9 cellular contexts compared by ENCODE assay signal in the genomic region with DNA sequence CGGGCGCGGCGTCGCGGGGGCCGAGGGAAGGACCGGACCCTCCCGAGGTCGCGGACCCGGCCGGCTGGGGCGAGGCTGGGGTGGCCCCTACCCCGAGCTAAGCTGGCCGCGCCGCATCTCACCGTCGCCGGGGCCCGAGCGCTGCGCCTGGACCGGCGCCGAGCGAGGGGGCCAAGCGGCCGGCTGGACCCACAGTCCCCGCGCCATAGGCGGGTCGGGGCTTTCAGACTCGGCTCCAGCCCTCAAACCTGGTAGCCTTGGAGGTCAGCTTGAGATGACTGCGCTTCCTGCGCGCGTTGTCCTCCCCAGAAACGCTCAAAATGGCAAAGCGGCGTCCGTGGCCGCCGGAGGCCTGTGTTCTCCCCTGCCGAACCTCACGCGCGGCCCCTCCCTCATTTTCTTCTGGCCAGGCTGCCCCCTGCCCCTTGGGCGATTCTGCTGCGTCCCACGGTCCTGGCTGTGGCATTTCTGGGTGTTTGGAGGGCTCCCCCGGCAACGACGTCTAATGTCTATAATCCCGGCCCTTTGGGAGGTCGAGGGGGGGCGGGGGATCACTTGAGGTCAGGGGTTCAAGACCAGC. TPM values are rescaled to one million over a fixed set of nuclear protein-coding genes. Genes with fewer than 3 reads are reported as not detected.
DNase-seq lines count a peak whose midpoint lies in the region; ATAC-seq and TF ChIP-seq lines count a peak whose summit lies in the region.
"Had no signal": no experiment of that assay in that cellular context is flagged by ENCODE, and none has a peak within 500 bp of the region (broad histone marks: within the 10 kb centered on the region; RNA-seq: fewer than 3 reads in every experiment).

No MANE protein-coding gene starts in this region.

- no peaks in the 10 kb centered on the region for H3K36me3 ChIP-seq in ACC112 (ENCODE audit: insufficient read depth, low read length)
- no peaks in the 10 kb centered on the region for H3K36me3 ChIP-seq in endodermal cell (ENCODE audit: control insufficient read depth, insufficient read depth, low read length)

- H3K4me1 ChIP-seq in ACC112 (ENCODE audit: control insufficient read depth, insufficient read depth, low read length, unreplicated experiment) = peaks cover 15% of the 10 kb centered on the region
- H3K4me1 ChIP-seq in endodermal cell (ENCODE audit: control insufficient read depth, insufficient read depth, low read length) = peaks cover 10% of the 10 kb centered on the region

- no peaks in the 10 kb centered on the region for H3K9me3 ChIP-seq in endodermal cell (ENCODE audit: control insufficient read depth, low read length)

- DNase-seq in NB4 (ENCODE audit: low read depth) (peak; percentile 49), endodermal cell (no peak), osteocyte (ENCODE audit: extremely low spot score, unreplicated experiment) (peak; percentile 80), mucosa of gallbladder (ENCODE audit: low spot score) (no peak), UCSD-AML1 (lab: John Stamatoyannopoulos, UW; ENCODE audit: unreplicated experiment) (no peak)

- H3K27me3 ChIP-seq in ACC112 (ENCODE audit: insufficient read depth, low read length) (no peaks in the 10 kb centered on the region), endodermal cell (ENCODE audit: control insufficient read depth, insufficient read depth, low read length, poor library complexity, severe bottlenecking) (peaks cover 25% of the 10 kb centered on the region)

- no peaks in the 10 kb centered on the region for H3K9me3 Mint-ChIP-seq in endodermal cell
- no peaks in the 10 kb centered on the region for H3K9me3 Mint-ChIP-seq in osteocyte (ENCODE audit: unreplicated experiment)

- H3K4me1 Mint-ChIP-seq in endodermal cell (peaks cover 17% of the 10 kb centered on the region), osteocyte (ENCODE audit: unreplicated experiment) (peaks cover 25% of the 10 kb centered on the region)

- peak overlapping the region; percentile 19 for H2AFZ ChIP-seq in ACC112 (ENCODE audit: low read length, unreplicated experiment)

- ATAC-seq in GM19395 (IDR thresholded peaks at IDR 0.05; ENCODE audit: unreplicated experiment) = peak; percentile 5
- no peak for ATAC-seq in HG02884 (IDR thresholded peaks at IDR 0.05; ENCODE audit: unreplicated experiment)

- TF ChIP-seq POLR2A in NB4 (IDR thresholded peaks at IDR 0.05; ENCODE audit: extremely low read depth, insufficient read length) = no peak

- peak overlapping the region; percentile 22; the same call in 1 of the 2 replicates for H3K27ac ChIP-seq in ACC112 (ENCODE audit: low read depth, low read length)
- H3K27ac ChIP-seq in endodermal cell (ENCODE audit: low read depth, low read length) = no peak overlapping the region

- WGBS in endodermal cell (ENCODE audit: insufficient coverage in 1 of 2, insufficient read length in 1 of 2), 2 experiments = 4 to 7% methylated on average over 34 to 58 of the region's 58 CpGs

- H3K4me3 Mint-ChIP-seq in endodermal cell (peak overlapping the region; percentile 67), osteocyte (ENCODE audit: unreplicated experiment) (peak overlapping the region; percentile 77)

- no peak for TF ChIP-seq CTCF in NB4 (IDR thresholded peaks at IDR 0.05; ENCODE audit: low read depth, low read length)
- no peak for TF ChIP-seq CTCF in endodermal cell (conservative IDR thresholded peaks at IDR 0.05)
- no peak for TF ChIP-seq CTCF in osteocyte (IDR thresholded peaks at IDR 0.05)

- H3K36me3 Mint-ChIP-seq in endodermal cell (ENCODE audit: low read depth) (peaks cover 2% of the 10 kb centered on the region), osteocyte (ENCODE audit: unreplicated experiment) (no peaks in the 10 kb centered on the region)

- peaks cover 31% of the 10 kb centered on the region for H3K27me3 Mint-ChIP-seq in endodermal cell (ENCODE audit: insufficient read depth)
- H3K27me3 Mint-ChIP-seq in osteocyte (ENCODE audit: unreplicated experiment) = peaks cover 2% of the 10 kb centered on the region

- H3K27ac Mint-ChIP-seq in endodermal cell (no peak overlapping the region), osteocyte (ENCODE audit: unreplicated experiment) (peak overlapping the region; percentile 38)

- H3K4me3 ChIP-seq in ACC112 (ENCODE audit: low read depth, low read length) = peak overlapping the region; percentile 80
- peak overlapping the region; percentile 89 for H3K4me3 ChIP-seq in NB4 (ENCODE audit: low read depth, low read length)
- H3K4me3 ChIP-seq in endodermal cell (ENCODE audit: low read length) = peak overlapping the region; percentile 84

- H3K9ac ChIP-seq in endodermal cell (ENCODE audit: extremely low read depth, low read length, poor library complexity, severe bottlenecking) = peak overlapping the region; percentile 11

- H3K79me2 ChIP-seq in ACC112 (ENCODE audit: control insufficient read depth, insufficient read depth, low read length, unreplicated experiment) = peaks cover 25% of the 10 kb centered on the region

RNA-seq across cellular contexts. Expression of a gene that starts 8.7 kb away (rescaled TPM):
- under 1 TPM; 0.35 to 0.73 TPM for total RNA-seq in endodermal cell
- polyA plus RNA-seq in endodermal cell (2013, experiment 1 of 2) = 0.04 TPM
- 0.12 TPM for polyA plus RNA-seq in endodermal cell (2013, experiment 2 of 2)
- total RNA-seq in osteocyte = not detected in 2 replicates
- total RNA-seq in mucosa of gallbladder = 0.83 TPM

RNA-seq across cellular contexts. Expression of a gene that starts 15.7 kb away (rescaled TPM):
- total RNA-seq in endodermal cell = 10 to 100 TPM; 20.1 to 30.6 TPM
- polyA plus RNA-seq in endodermal cell (2013, experiment 1 of 2) = 28.4 TPM
- polyA plus RNA-seq in endodermal cell (2013, experiment 2 of 2) = 21.6 TPM
- 118 TPM in 2 replicates for total RNA-seq in osteocyte
- total RNA-seq in mucosa of gallbladder = 199 TPM

RNA-seq across cellular contexts. Expression of a gene that starts 39.6 kb away (rescaled TPM):
- total RNA-seq in endodermal cell (under 1 TPM in 1 of 2 donors, not detected in 1; 0.53 TPM), osteocyte (not detected in 2 replicates), mucosa of gallbladder (0.43 TPM)
- 0.39 TPM for polyA plus RNA-seq in endodermal cell (2013, experiment 1 of 2)
- not detected for polyA plus RNA-seq in endodermal cell (2013, experiment 2 of 2)
- total RNA-seq: renal cortical epithelial cell had no signal

RNA-seq across cellular contexts. Expression of a gene that starts 41.6 kb away (rescaled TPM):
- total RNA-seq in endodermal cell (under 1 TPM in 1 of 2 donors, not detected in 1; 0.62 TPM), osteocyte (not detected in 2 replicates), mucosa of gallbladder (not detected)
- not detected for polyA plus RNA-seq in endodermal cell (2013, experiment 1 of 2)
- polyA plus RNA-seq in endodermal cell (2013, experiment 2 of 2) = not detected
- total RNA-seq: renal cortical epithelial cell had no signal

RNA-seq across cellular contexts. Expression of a gene that starts 43.5 kb away (rescaled TPM):
- total RNA-seq in endodermal cell = 10 to 100 TPM; 62.1 to 63.5 TPM
- 44.7 TPM for polyA plus RNA-seq in endodermal cell (2013, experiment 1 of 2)
- 43.9 TPM for polyA plus RNA-seq in endodermal cell (2013, experiment 2 of 2)
- total RNA-seq in osteocyte = 109 and 120 TPM in 2 replicates
- total RNA-seq in mucosa of gallbladder = 59.8 TPM

Comparison
In these comparisons a context has a peak if more than half of its experiments do, and no peak if none do; other contexts are left out.
1. DNase-seq: peak in NB4 (single experiment) and osteocyte (single experiment); none in endodermal cell (single experiment), mucosa of gallbladder (single experiment) and UCSD-AML1 (single experiment).
2. Peak in every context shown above with its lines, with median percentiles within 50 percentile points of each other: H3K4me3 ChIP-seq.